Comparison of ENCODE assay signal across 10 cellular contexts in genomic region chr7:137953043-137953691, GRCh38. TPM values are rescaled to one million over a fixed set of nuclear protein-coding genes. Genes with fewer than 3 reads are reported as not detected.
DNase-seq lines count a peak whose midpoint lies in the region; ATAC-seq lines count a peak whose summit lies in the region.
"Had no signal": no experiment of that assay in that cellular context is flagged by ENCODE, and none has a peak within 500 bp of the region (broad histone marks: within the 10 kb centered on the region; RNA-seq: fewer than 3 reads in every experiment).

No MANE protein-coding gene starts in this region.

- intact Hi-C loops in right cardiac atrium (cut with DNase I) (no loop called here), cardiac septum (cut with DNase I) (no loop called here)

- no peaks in the 10 kb centered on the region for H3K27me3 ChIP-seq in right cardiac atrium (ENCODE audit: control insufficient read depth, insufficient read depth)

- peak overlapping the region; percentile 12 for H3K27ac ChIP-seq in right cardiac atrium (ENCODE audit: low read length)
- H3K27ac ChIP-seq in caudate nucleus (ENCODE audit: low read depth, low read length) = peak overlapping the region; percentile 29
- peak overlapping the region; percentile 97 for H3K27ac ChIP-seq in mesodermal cell (ENCODE audit: low read depth, low read length, severe bottlenecking)

- WGBS in right cardiac atrium = 51% methylated on average over 8 of the region's 8 CpGs
- WGBS in mesodermal cell (ENCODE audit: insufficient coverage in 2 of 2), 2 experiments = 58 to 88% methylated on average over 1 to 3 of the region's 8 CpGs

- ATAC-seq in right cardiac atrium = no peak
- no peak for ATAC-seq in left lobe of liver

- no peak for DNase-seq in right cardiac atrium
- DNase-seq in cardiac septum (ENCODE audit: low spot score) = no peak
- no peak for DNase-seq in caudate nucleus (lab: John Stamatoyannopoulos, UW)
- DNase-seq in SK-N-DZ (ENCODE audit: low spot score) = no peak
- no peak for DNase-seq in NCI-H446 (lab: John Stamatoyannopoulos, UW)
- DNase-seq in stimulated activated naive CD4-positive, alpha-beta T cell treated with Interleukin-2 at 50 U/mL for 16 hours (lab: John Stamatoyannopoulos, UW) = no peak
- no peak for DNase-seq in left lobe of liver (ENCODE audit: low spot score)
- DNase-seq: activated CD4-positive, alpha-beta T cell treated with anti-CD3 and anti-CD28 coated beads, Interleukin-2, amount 50 U/mL, for 4 hours had no signal

- H3K4me3 ChIP-seq in right cardiac atrium (ENCODE audit: low read length) (no peak overlapping the region), mesodermal cell (ENCODE audit: extremely low read depth, insufficient read depth, low read length, poor library complexity, severe bottlenecking) (no peak overlapping the region)
- H3K4me3 ChIP-seq: skin epidermis had no signal

- H3K9me3 ChIP-seq in right cardiac atrium (ENCODE audit: control insufficient read depth, low read length) (no peaks in the 10 kb centered on the region), mesodermal cell (ENCODE audit: control insufficient read depth, low read length) (no peaks in the 10 kb centered on the region)

- H3K36me3 ChIP-seq in mesodermal cell (ENCODE audit: control insufficient read depth, insufficient read depth, low read length) = peaks cover 10% of the 10 kb centered on the region

- H3K4me1 ChIP-seq in right cardiac atrium (ENCODE audit: control insufficient read depth, insufficient read depth, low read length) = peaks cover 12% of the 10 kb centered on the region
- peaks cover 49% of the 10 kb centered on the region for H3K4me1 ChIP-seq in mesodermal cell (ENCODE audit: control insufficient read depth, insufficient read depth, low read length, poor library complexity, severe bottlenecking)

RNA-seq across cellular contexts. Expression of gene CREB3L2, which starts 48.7 kb away (rescaled TPM):
- total RNA-seq in right cardiac atrium = 10 to 100 TPM; 37.0 to 75.1 (median 39.8) TPM
- 10.7 TPM for polyA plus RNA-seq in right cardiac atrium
- total RNA-seq in cardiac septum = 30.1 TPM
- 40.4 TPM for polyA plus RNA-seq in mesodermal cell (2013, experiment 1 of 2)
- 40.1 TPM for polyA plus RNA-seq in mesodermal cell (2013, experiment 2 of 2)
- 3.4 and 3.5 TPM in 2 replicates for polyA plus RNA-seq in SK-N-DZ (2014; cell fraction: cytosol; rRNA removed)
- polyA plus RNA-seq in SK-N-DZ (2014; cell fraction: nucleus; rRNA removed) = 1.2 and 2.0 TPM in 2 replicates
- total RNA-seq in left lobe of liver = 27.1 TPM

Comparison
In these comparisons a context has a peak if more than half of its experiments do, and no peak if none do; other contexts are left out.
1. H3K27ac ChIP-seq: peak in every context shown above with its lines; median percentile 97 in mesodermal cell; 29 in caudate nucleus; 12 in right cardiac atrium.